Comparison of ENCODE assay signal across 1 cellular context in the genomic region with DNA sequence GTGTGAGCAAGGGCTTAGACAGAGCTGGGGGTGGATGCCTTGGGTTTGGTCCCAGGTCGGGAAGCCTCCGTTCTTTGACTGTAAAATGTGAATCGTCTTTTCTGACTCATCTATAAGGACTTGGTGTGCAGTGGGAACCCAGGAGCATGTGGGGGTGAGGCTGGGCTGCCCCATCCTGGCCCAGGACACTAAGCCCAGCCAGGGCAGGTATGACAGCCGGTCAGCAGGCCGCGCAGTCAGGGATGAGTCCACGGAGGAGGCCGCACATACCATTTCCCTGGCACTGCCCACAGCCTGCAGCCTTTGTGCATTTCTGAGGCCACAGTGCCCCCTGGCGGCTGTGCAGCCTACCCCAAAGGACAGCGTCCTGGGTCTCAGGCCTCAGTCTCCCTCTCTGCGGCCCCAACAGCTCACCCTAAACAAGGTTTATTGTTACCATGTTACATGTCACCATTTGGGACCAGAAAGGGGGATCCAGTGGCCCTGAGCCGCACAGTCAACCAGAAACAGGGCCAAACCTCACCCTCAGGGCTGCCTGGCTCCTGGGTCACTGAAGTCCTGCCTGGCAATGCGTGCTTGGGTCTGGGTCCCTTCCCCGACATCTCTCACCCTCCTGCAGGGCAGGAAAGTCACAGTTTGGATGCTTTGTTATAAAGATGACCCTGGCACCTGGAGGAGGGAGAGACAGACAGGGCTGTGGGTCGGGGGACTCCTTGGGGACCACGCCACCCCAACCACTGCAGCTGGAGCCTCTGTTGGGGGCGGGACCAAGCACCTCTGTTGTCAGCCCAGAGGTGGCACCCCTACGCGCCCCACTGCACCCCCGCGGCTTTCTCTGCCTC.
TF ChIP-seq lines count a peak whose summit lies in the region.

No MANE protein-coding gene starts in this region.

TF ChIP-seq in HepG2, 621 proteins besides CTCF, POLR2A, EP300 and RAD21 (continued from another document and continues in another):
- TF ChIP-seq, protein P1, sequence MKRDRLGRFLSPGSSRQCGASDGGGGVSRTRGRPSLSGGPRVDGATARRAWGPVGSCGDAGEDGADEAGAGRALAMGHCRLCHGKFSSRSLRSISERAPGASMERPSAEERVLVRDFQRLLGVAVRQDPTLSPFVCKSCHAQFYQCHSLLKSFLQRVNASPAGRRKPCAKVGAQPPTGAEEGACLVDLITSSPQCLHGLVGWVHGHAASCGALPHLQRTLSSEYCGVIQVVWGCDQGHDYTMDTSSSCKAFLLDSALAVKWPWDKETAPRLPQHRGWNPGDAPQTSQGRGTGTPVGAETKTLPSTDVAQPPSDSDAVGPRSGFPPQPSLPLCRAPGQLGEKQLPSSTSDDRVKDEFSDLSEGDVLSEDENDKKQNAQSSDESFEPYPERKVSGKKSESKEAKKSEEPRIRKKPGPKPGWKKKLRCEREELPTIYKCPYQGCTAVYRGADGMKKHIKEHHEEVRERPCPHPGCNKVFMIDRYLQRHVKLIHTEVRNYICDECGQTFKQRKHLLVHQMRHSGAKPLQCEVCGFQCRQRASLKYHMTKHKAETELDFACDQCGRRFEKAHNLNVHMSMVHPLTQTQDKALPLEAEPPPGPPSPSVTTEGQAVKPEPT (CRISPR knock-in tag; IDR thresholded peaks at IDR 0.05; ENCODE audit: low read depth) = no peak
- TF ChIP-seq ELF4 (CRISPR knock-in tag; IDR thresholded peaks at IDR 0.05; ENCODE audit: borderline replicate concordance) (no peak), SSRP1 (CRISPR knock-in tag; IDR thresholded peaks at IDR 0.05) (peak; percentile 53; the same call in 1 of the 2 replicates), BRD4 (CRISPR knock-in tag; IDR thresholded peaks at IDR 0.05) (no peak), ZNF609 (CRISPR knock-in tag; IDR thresholded peaks at IDR 0.05; ENCODE audit: borderline replicate concordance) (no peak), PRPF4 (IDR thresholded peaks at IDR 0.05; ENCODE audit: low read depth, low read length, poor library complexity, severe bottlenecking) (no peak), ZNF350 (CRISPR knock-in tag; IDR thresholded peaks at IDR 0.05; ENCODE audit: borderline replicate concordance, low read depth) (no peak; the same call in 1 of the 2 replicates), AHDC1 (CRISPR knock-in tag; IDR thresholded peaks at IDR 0.05; ENCODE audit: borderline replicate concordance) (0 out of 2 replicates have a peak, but pooled peaks have one; percentile 33), ZNF253 (CRISPR knock-in tag; IDR thresholded peaks at IDR 0.05; ENCODE audit: borderline replicate concordance) (no peak), ZBTB1 (CRISPR knock-in tag; IDR thresholded peaks at IDR 0.05; ENCODE audit: borderline replicate concordance) (no peak), KDM2A (CRISPR knock-in tag; IDR thresholded peaks at IDR 0.05; ENCODE audit: borderline replicate concordance, low read depth) (peak; percentile 72; the same call in 1 of the 2 replicates), SMARCC2 (IDR thresholded peaks at IDR 0.05) (no peak), ZNF672 (CRISPR knock-in tag; IDR thresholded peaks at IDR 0.05) (no peak), ZNF10 (CRISPR knock-in tag; IDR thresholded peaks at IDR 0.05; ENCODE audit: borderline replicate concordance, low read depth) (no peak), REL (CRISPR knock-in tag; conservative IDR thresholded peaks at IDR 0.05) (no peak), ZNF12 (CRISPR knock-in tag; IDR thresholded peaks at IDR 0.05) (no peak), DRAP1 (CRISPR knock-in tag; IDR thresholded peaks at IDR 0.05) (no peak), ZNF292 (CRISPR knock-in tag; IDR thresholded peaks at IDR 0.05; ENCODE audit: borderline replicate concordance, low read depth) (0 out of 2 replicates have a peak, but pooled peaks have one; percentile 16), SOX5 (CRISPR knock-in tag; IDR thresholded peaks at IDR 0.05; ENCODE audit: borderline replicate concordance) (no peak; the same call in 1 of the 2 replicates)
- TF ChIP-seq, protein P2, sequence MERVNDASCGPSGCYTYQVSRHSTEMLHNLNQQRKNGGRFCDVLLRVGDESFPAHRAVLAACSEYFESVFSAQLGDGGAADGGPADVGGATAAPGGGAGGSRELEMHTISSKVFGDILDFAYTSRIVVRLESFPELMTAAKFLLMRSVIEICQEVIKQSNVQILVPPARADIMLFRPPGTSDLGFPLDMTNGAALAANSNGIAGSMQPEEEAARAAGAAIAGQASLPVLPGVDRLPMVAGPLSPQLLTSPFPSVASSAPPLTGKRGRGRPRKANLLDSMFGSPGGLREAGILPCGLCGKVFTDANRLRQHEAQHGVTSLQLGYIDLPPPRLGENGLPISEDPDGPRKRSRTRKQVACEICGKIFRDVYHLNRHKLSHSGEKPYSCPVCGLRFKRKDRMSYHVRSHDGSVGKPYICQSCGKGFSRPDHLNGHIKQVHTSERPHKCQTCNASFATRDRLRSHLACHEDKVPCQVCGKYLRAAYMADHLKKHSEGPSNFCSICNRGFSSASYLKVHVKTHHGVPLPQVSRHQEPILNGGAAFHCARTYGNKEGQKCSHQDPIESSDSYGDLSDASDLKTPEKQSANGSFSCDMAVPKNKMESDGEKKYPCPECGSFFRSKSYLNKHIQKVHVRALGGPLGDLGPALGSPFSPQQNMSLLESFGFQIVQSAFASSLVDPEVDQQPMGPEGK (CRISPR knock-in tag; IDR thresholded peaks at IDR 0.05) = peak; percentile 16; the same call in 1 of the 2 replicates
- TF ChIP-seq, protein P3, sequence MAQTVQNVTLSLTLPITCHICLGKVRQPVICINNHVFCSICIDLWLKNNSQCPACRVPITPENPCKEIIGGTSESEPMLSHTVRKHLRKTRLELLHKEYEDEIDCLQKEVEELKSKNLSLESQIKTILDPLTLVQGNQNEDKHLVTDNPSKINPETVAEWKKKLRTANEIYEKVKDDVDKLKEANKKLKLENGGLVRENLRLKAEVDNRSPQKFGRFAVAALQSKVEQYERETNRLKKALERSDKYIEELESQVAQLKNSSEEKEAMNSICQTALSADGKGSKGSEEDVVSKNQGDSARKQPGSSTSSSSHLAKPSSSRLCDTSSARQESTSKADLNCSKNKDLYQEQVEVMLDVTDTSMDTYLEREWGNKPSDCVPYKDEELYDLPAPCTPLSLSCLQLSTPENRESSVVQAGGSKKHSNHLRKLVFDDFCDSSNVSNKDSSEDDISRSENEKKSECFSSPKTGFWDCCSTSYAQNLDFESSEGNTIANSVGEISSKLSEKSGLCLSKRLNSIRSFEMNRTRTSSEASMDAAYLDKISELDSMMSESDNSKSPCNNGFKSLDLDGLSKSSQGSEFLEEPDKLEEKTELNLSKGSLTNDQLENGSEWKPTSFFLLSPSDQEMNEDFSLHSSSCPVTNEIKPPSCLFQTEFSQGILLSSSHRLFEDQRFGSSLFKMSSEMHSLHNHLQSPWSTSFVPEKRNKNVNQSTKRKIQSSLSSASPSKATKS (CRISPR knock-in tag; IDR thresholded peaks at IDR 0.05) = no peak
- TF ChIP-seq, protein P4, sequence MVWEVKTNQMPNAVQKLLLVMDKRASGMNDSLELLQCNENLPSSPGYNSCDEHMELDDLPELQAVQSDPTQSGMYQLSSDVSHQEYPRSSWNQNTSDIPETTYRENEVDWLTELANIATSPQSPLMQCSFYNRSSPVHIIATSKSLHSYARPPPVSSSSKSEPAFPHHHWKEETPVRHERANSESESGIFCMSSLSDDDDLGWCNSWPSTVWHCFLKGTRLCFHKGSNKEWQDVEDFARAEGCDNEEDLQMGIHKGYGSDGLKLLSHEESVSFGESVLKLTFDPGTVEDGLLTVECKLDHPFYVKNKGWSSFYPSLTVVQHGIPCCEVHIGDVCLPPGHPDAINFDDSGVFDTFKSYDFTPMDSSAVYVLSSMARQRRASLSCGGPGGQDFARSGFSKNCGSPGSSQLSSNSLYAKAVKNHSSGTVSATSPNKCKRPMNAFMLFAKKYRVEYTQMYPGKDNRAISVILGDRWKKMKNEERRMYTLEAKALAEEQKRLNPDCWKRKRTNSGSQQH (CRISPR knock-in tag; IDR thresholded peaks at IDR 0.05; ENCODE audit: low read depth) = 0 out of 2 replicates have a peak, but pooled peaks have one; percentile 21
- TF ChIP-seq, protein P5, sequence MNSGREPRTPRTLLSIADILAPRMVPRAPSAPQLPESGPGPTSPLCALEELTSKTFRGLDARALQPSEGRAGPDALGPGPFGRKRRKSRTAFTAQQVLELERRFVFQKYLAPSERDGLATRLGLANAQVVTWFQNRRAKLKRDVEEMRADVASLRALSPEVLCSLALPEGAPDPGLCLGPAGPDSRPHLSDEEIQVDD (CRISPR knock-in tag; IDR thresholded peaks at IDR 0.05; ENCODE audit: borderline replicate concordance) = no peak
